In the genomic region with DNA sequence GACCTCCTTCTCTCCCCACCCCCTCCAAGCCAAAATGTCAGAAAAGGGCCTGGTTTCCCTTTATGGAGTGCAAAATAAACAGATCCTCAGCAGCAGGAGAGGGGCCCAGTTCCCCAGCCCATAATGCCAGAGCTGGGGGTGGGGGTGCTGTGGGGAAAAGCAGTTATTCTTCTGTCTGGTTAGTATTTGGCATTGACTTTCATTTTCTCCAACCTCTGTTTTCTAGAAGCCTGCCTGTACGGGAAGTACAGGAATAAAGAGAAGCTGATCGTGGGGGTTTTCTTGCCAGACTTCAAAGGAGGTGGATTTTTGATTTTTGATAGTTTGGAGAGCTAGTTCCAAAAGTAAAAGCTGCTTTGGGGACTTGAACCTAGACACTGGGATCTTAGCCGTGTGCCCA, we compare ENCODE assay signal across 8 cellular contexts. TPM values are rescaled to one million over a fixed set of nuclear protein-coding genes. Genes with fewer than 3 reads are reported as not detected.
A peak's percentile ranks its signal among the peaks of the same experiment; 100 is the strongest.
DNase-seq lines count a peak whose midpoint lies in the region; ATAC-seq, FAIRE-seq and TF ChIP-seq lines count a peak whose summit lies in the region.

No MANE protein-coding gene starts in this region.

- CTCF ChIA-PET in PC-3 (lab: Charles Lee) (no interaction called here), endothelial cell of umbilical vein (lab: Charles Lee) (interaction anchor here (1.1 to 6.9 kb wide), 8 partner anchors 10 to 544 kb away, joined by 3 to 44 read pairs (median 5); partner anchors contain the start of gene FLI1)

- peaks cover 11% of the 10 kb centered on the region for H3K4me1 ChIP-seq in PC-3 (ENCODE audit: insufficient read depth, low read length)
- H3K4me1 ChIP-seq in endothelial cell of umbilical vein (ENCODE audit: control insufficient read depth, extremely low read depth, insufficient read depth, low read length): peaks cover 95% of the 10 kb centered on the region
- peaks cover 9 to 19% of the 10 kb centered on the region in 2 donors for H3K4me1 ChIP-seq in gastrocnemius medialis

- H4K20me1 ChIP-seq in PC-3 (ENCODE audit: low read length) (no peaks in the 10 kb centered on the region), endothelial cell of umbilical vein (replicated peaks; ENCODE audit: control insufficient read depth, extremely low read depth, insufficient read depth, low read length) (no peaks in the 10 kb centered on the region)

- in situ Hi-C loops in gastrocnemius medialis (cut with MboI; ENCODE audit: low sequenced_read_pairs in 4 of 4): no loop called here

- no peak for DNase-seq in GM18507 (ENCODE audit: extremely low spot score, insufficient read length, low read depth)
- no peak for DNase-seq in PC-3
- no peak for DNase-seq in endothelial cell of umbilical vein (ENCODE audit: low read depth, low spot score)
- DNase-seq in gastrocnemius medialis: no peak
- no peak for DNase-seq in NCI-H526 treated with DMSO at 0.1 percent for 48 hours (lab: John Stamatoyannopoulos, UW)

- H3K9ac ChIP-seq in PC-3 (ENCODE audit: low read length): no peak overlapping the region
- H3K9ac ChIP-seq in endothelial cell of umbilical vein (replicated peaks; ENCODE audit: extremely low read depth, insufficient read depth, low read length): peak overlapping the region; percentile 87

- POLR2A ChIA-PET in PC-3 (lab: Charles Lee; ENCODE audit: unreplicated experiment) (no interaction called here), endothelial cell of umbilical vein (lab: Charles Lee) (interaction anchor here (0.8 to 3.8 kb wide), 4 partner anchors 11 to 23 kb away, joined by 4 to 28 read pairs (median 10); partner anchors contain the start of gene FLI1)

- H3K9me2 ChIP-seq in PC-3 (replicated peaks; ENCODE audit: low read length): no peaks in the 10 kb centered on the region

- FAIRE-seq in GM18507 (lab: Jason Lieb, UNC): peak; percentile 56
- no peak for FAIRE-seq in endothelial cell of umbilical vein (lab: Jason Lieb, UNC)

- no peaks in the 10 kb centered on the region for H3K9me1 ChIP-seq in endothelial cell of umbilical vein (replicated peaks; ENCODE audit: control insufficient read depth, extremely low read depth, insufficient read depth, low read length)

- dilution Hi-C loops in endothelial cell of umbilical vein (cut with MboI; ENCODE audit: extremely low pct_ligation_motif_present, low sequenced_read_pairs): no loop called here

- no peak overlapping the region for H3K27ac ChIP-seq in PC-3 (ENCODE audit: low read length)
- peak overlapping the region; percentile 98 for H3K27ac ChIP-seq in endothelial cell of umbilical vein (ENCODE audit: insufficient read depth, low read depth, low read length)
- H3K27ac ChIP-seq in gastrocnemius medialis: peak overlapping the region; percentile 52 to 75 (median 65)

- no peaks in the 10 kb centered on the region for H3K36me3 ChIP-seq in PC-3 (ENCODE audit: low read depth, low read length)
- H3K36me3 ChIP-seq in endothelial cell of umbilical vein (ENCODE audit: control insufficient read depth in 2 of 2, extremely low read depth in 1 of 2, insufficient read depth in 2 of 2, low read length in 2 of 2): peaks cover 0 to 11% of the 10 kb centered on the region in 2 experiments
- H3K36me3 ChIP-seq in gastrocnemius medialis: no peaks in the 10 kb centered on the region

- no peaks in the 10 kb centered on the region for H3F3A ChIP-seq in PC-3 (ENCODE audit: low read length, unreplicated experiment)

- ATAC-seq in PC-3 (no peak), gastrocnemius medialis (no peak), GM21360 (IDR thresholded peaks at IDR 0.05; ENCODE audit: unreplicated experiment) (no peak), HG03280 (IDR thresholded peaks at IDR 0.05; ENCODE audit: unreplicated experiment) (no peak), HG03159 (IDR thresholded peaks at IDR 0.05; ENCODE audit: unreplicated experiment) (no peak)

- H3K9me3 ChIP-seq in PC-3 (ENCODE audit: low read length) (no peaks in the 10 kb centered on the region), endothelial cell of umbilical vein (replicated peaks; ENCODE audit: control insufficient read depth, insufficient read depth, low read length) (no peaks in the 10 kb centered on the region), gastrocnemius medialis (no peaks in the 10 kb centered on the region)

- H2AFZ ChIP-seq in PC-3 (ENCODE audit: low read length): 0 out of 2 replicates have a peak overlapping the region, but pooled peaks have one; percentile 18
- H2AFZ ChIP-seq in endothelial cell of umbilical vein (ENCODE audit: low read depth, low read length): no peak overlapping the region

- H3K27me3 ChIP-seq in PC-3 (ENCODE audit: low read length) (no peaks in the 10 kb centered on the region), endothelial cell of umbilical vein (ENCODE audit: control insufficient read depth in 2 of 2, insufficient read depth in 2 of 2, low read length in 2 of 2) (no peaks in the 10 kb centered on the region), gastrocnemius medialis (no peaks in the 10 kb centered on the region)

- BruUV-seq in PC-3 (replicated peaks; lab: Mats Ljungman, UMichigan): no TSS peak
- TSS peak; percentile 52 for BruUV-seq in endothelial cell of umbilical vein (replicated peaks; lab: Mats Ljungman, UMichigan)

- TF ChIP-seq CTCF in PC-3 (conservative IDR thresholded peaks at IDR 0.05; ENCODE audit: low read depth, low read length): no peak
- TF ChIP-seq CTCF in endothelial cell of umbilical vein (IDR thresholded peaks at IDR 0.05; ENCODE audit: extremely low read depth in 1 of 2, insufficient read depth in 1 of 2, low read depth in 1 of 2, low read length in 2 of 2): no peak
- TF ChIP-seq CTCF in gastrocnemius medialis (IDR thresholded peaks at IDR 0.05 in 4 of 5, conservative IDR thresholded peaks at IDR 0.05 in 1 of 5): no peak

- peak; percentile 24 for TF ChIP-seq POLR2A in endothelial cell of umbilical vein (IDR thresholded peaks at IDR 0.05; ENCODE audit: low read depth, low read length)
- TF ChIP-seq POLR2A in gastrocnemius medialis (IDR thresholded peaks at IDR 0.05): no peak

- intact Hi-C loops in PC-3 (cut with micrococcal nuclease) (no loop called here), endothelial cell of umbilical vein (cut with micrococcal nuclease) (no loop called here), gastrocnemius medialis (cut with DNase I; ENCODE audit: low total_unique reads) (no loop called here)

- no peak overlapping the region for H3K4me3 ChIP-seq in PC-3 (ENCODE audit: low read length)
- peak overlapping the region in 1 of 3 experiments; percentile 24 for H3K4me3 ChIP-seq in endothelial cell of umbilical vein (replicated peaks in 1 of 3; ENCODE audit: insufficient read depth in 1 of 3, low read depth in 1 of 3, low read length in 3 of 3)
- no peak overlapping the region for H3K4me3 ChIP-seq in gastrocnemius medialis

- H3K4me2 ChIP-seq in PC-3 (ENCODE audit: low read length) (no peak overlapping the region), endothelial cell of umbilical vein (ENCODE audit: insufficient read depth, low read length) (peak overlapping the region; percentile 60)

- H3K79me2 ChIP-seq in PC-3 (ENCODE audit: low read length) (no peaks in the 10 kb centered on the region), endothelial cell of umbilical vein (ENCODE audit: control insufficient read depth, insufficient read depth, low read length) (peaks cover 94% of the 10 kb centered on the region)

TF ChIP-seq in endothelial cell of umbilical vein, 7 proteins besides CTCF, POLR2A, EP300 and RAD21:
- TF ChIP-seq JUN (IDR thresholded peaks at IDR 0.05; ENCODE audit: borderline replicate concordance, insufficient read depth, insufficient read length, low read depth) (no peak), POLR2AphosphoS5 (IDR thresholded peaks at IDR 0.05; ENCODE audit: insufficient read depth, low read depth, low read length) (no peak), MYC (IDR thresholded peaks at IDR 0.05; ENCODE audit: low read depth, low read length) (no peak), EZH2 (IDR thresholded peaks at IDR 0.05; ENCODE audit: borderline replicate concordance, low read depth, low read length, severe bottlenecking) (no peak), FOS (IDR thresholded peaks at IDR 0.05; ENCODE audit: borderline replicate concordance, insufficient read depth, low read length) (no peak), GATA2 (IDR thresholded peaks at IDR 0.05; ENCODE audit: insufficient read depth, insufficient read length, low read depth, low read length) (no peak)
- TF ChIP-seq, protein P1, sequence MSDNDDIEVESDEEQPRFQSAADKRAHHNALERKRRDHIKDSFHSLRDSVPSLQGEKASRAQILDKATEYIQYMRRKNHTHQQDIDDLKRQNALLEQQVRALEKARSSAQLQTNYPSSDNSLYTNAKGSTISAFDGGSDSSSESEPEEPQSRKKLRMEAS (IDR thresholded peaks at IDR 0.05; ENCODE audit: insufficient read depth, insufficient read length): no peak

RNA-seq across cellular contexts. Expression of gene FLI1, which starts 22.4 kb away (rescaled TPM):
- 1.2 and 1.6 TPM in 2 replicates for total RNA-seq in PC-3 (2014; rRNA removed)
- 132 and 134 TPM in 2 replicates for total RNA-seq in endothelial cell of umbilical vein
- polyA plus RNA-seq in endothelial cell of umbilical vein: 163 and 210 TPM in 2 replicates
- polyA plus RNA-seq in endothelial cell of umbilical vein (2011; cell fraction: cytosol; rRNA removed): 124 and 153 TPM in 2 replicates
- 147 and 172 TPM in 2 replicates for polyA plus RNA-seq in endothelial cell of umbilical vein (2011; cell fraction: nucleus; rRNA removed)
- polyA plus RNA-seq in endothelial cell of umbilical vein (2012): 97.4 and 114 TPM in 2 replicates
- polyA minus RNA-seq in endothelial cell of umbilical vein: 460 and 576 TPM in 2 replicates
- polyA minus RNA-seq in endothelial cell of umbilical vein (2011; cell fraction: cytosol; rRNA and poly(A)+ RNA removed): not detected
- polyA minus RNA-seq in endothelial cell of umbilical vein (2011; cell fraction: nucleus; rRNA and poly(A)+ RNA removed): 141 and 197 TPM in 2 replicates
- total RNA-seq in gastrocnemius medialis: 10 to 100 TPM in 2 of 4 donors, 1 to 10 TPM in 2; 8.4 to 16.5 (median 10.1) TPM
